ENCODE assay signal across 1 cellular context in the genomic region with DNA sequence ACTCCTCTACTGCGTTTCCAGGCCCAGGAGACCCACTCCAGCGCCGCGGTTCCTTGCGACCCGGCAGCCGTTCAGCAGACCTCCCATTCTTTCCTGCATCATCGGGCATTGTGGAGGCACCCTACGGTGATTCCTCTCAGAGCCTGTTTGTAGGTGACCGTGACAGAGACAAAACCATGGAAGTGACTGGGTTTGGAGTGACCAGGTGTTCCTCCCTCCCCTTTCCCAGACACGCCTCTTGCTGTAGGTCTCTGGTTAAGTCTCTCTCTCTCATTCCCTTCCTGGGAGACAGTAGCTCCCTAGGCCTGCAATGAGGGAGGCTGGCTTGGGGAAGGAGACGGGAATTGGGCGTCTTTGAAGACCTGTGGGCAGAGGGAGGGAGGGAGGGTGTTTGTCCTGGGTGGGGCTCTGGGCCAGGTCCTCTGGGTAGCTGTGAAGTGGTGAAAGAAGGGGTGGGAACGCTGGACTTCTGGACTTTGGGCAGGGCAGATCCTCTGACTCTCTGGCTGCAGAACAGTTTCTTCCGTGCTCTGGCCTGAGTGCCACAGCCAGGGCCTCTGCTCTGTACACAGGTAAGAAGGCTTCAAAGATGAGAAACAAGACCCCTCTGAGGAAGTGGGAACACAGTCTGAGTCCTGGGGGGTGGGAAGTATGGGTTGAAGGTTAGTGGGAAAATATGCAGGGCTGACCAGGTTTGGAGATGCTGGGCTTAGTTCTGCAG.
TF ChIP-seq lines count a peak whose summit lies in the region.

No MANE protein-coding gene starts in this region.

TF ChIP-seq in K562, 482 proteins besides CTCF, POLR2A, EP300 and RAD21 (continued from another document):
- TF ChIP-seq, protein P1, sequence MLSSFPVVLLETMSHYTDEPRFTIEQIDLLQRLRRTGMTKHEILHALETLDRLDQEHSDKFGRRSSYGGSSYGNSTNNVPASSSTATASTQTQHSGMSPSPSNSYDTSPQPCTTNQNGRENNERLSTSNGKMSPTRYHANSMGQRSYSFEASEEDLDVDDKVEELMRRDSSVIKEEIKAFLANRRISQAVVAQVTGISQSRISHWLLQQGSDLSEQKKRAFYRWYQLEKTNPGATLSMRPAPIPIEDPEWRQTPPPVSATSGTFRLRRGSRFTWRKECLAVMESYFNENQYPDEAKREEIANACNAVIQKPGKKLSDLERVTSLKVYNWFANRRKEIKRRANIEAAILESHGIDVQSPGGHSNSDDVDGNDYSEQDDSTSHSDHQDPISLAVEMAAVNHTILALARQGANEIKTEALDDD (IDR thresholded peaks at IDR 0.05), result peak; percentile 33; the same call in 1 of the 2 replicates
- TF ChIP-seq ATF1 (CRISPR knock-in tag; IDR thresholded peaks at IDR 0.05) (no peak), ATF1 (tag; IDR thresholded peaks at IDR 0.05) (no peak), DNMT1 (IDR thresholded peaks at IDR 0.05) (no peak)
